ENCODE assay signal across 1 cellular context in genomic region chr3:25664066-25664809, GRCh38.
TF ChIP-seq lines count a peak whose summit lies in the region.

No MANE protein-coding gene starts in this region.

TF ChIP-seq in K562, 482 proteins besides CTCF, POLR2A, EP300 and RAD21 (continued from another document and continues in another):
- TF ChIP-seq, protein P1, sequence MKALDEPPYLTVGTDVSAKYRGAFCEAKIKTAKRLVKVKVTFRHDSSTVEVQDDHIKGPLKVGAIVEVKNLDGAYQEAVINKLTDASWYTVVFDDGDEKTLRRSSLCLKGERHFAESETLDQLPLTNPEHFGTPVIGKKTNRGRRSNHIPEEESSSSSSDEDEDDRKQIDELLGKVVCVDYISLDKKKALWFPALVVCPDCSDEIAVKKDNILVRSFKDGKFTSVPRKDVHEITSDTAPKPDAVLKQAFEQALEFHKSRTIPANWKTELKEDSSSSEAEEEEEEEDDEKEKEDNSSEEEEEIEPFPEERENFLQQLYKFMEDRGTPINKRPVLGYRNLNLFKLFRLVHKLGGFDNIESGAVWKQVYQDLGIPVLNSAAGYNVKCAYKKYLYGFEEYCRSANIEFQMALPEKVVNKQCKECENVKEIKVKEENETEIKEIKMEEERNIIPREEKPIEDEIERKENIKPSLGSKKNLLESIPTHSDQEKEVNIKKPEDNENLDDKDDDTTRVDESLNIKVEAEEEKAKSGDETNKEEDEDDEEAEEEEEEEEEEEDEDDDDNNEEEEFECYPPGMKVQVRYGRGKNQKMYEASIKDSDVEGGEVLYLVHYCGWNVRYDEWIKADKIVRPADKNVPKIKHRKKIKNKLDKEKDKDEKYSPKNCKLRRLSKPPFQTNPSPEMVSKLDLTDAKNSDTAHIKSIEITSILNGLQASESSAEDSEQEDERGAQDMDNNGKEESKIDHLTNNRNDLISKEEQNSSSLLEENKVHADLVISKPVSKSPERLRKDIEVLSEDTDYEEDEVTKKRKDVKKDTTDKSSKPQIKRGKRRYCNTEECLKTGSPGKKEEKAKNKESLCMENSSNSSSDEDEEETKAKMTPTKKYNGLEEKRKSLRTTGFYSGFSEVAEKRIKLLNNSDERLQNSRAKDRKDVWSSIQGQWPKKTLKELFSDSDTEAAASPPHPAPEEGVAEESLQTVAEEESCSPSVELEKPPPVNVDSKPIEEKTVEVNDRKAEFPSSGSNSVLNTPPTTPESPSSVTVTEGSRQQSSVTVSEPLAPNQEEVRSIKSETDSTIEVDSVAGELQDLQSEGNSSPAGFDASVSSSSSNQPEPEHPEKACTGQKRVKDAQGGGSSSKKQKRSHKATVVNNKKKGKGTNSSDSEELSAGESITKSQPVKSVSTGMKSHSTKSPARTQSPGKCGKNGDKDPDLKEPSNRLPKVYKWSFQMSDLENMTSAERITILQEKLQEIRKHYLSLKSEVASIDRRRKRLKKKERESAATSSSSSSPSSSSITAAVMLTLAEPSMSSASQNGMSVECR (CRISPR knock-in tag; IDR thresholded peaks at IDR 0.05) = 0 out of 2 replicates have a peak, but pooled peaks have one; percentile 50
- TF ChIP-seq, protein P2, sequence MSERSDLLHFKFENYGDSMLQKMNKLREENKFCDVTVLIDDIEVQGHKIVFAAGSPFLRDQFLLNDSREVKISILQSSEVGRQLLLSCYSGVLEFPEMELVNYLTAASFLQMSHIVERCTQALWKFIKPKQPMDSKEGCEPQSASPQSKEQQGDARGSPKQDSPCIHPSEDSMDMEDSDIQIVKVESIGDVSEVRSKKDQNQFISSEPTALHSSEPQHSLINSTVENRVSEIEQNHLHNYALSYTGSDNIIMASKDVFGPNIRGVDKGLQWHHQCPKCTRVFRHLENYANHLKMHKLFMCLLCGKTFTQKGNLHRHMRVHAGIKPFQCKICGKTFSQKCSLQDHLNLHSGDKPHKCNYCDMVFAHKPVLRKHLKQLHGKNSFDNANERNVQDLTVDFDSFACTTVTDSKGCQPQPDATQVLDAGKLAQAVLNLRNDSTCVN (CRISPR knock-in tag; IDR thresholded peaks at IDR 0.05) = 0 out of 2 replicates have a peak, but pooled peaks have one; percentile 43
- TF ChIP-seq HDAC1 (IDR thresholded peaks at IDR 0.05) = peak in 1 of 2 experiments; percentile 64; a peak in 1 of 4 replicates
- 0 out of 2 replicates have a peak, but pooled peaks have one; percentile 35 for TF ChIP-seq ZC3H4 (CRISPR knock-in tag; IDR thresholded peaks at IDR 0.05; ENCODE audit: borderline replicate concordance)
- no peak for TF ChIP-seq ZNF318 (IDR thresholded peaks at IDR 0.05; ENCODE audit: borderline replicate concordance in 1 of 2, low read depth in 1 of 2)
- TF ChIP-seq SAFB (IDR thresholded peaks at IDR 0.05; ENCODE audit: borderline replicate concordance, low read depth, low read length) = peak; percentile 39; the same call in 1 of the 2 replicates
- TF ChIP-seq NONO (IDR thresholded peaks at IDR 0.05; ENCODE audit: low read depth in 2 of 2, low read length in 1 of 2) = peak; percentile 33 to 59; a peak in 2 of 4 replicates
- TF ChIP-seq U2AF1 (optimal IDR thresholded peaks at IDR 0.05; ENCODE audit: low read depth, low read length) = peak; percentile 54
- TF ChIP-seq TEAD1 (CRISPR knock-in tag; IDR thresholded peaks at IDR 0.05) = peak in 1 of 2 experiments; percentile 22; a peak in 1 of 4 replicates
- no peak for TF ChIP-seq ETS2 (tag; IDR thresholded peaks at IDR 0.05; ENCODE audit: borderline replicate concordance, poor library complexity, severe bottlenecking)
- TF ChIP-seq CHCHD3 (CRISPR knock-in tag; IDR thresholded peaks at IDR 0.05) = no peak
- peak; percentile 34 for TF ChIP-seq FUS (optimal IDR thresholded peaks at IDR 0.05; ENCODE audit: low read depth, low read length)
- TF ChIP-seq, protein P3, sequence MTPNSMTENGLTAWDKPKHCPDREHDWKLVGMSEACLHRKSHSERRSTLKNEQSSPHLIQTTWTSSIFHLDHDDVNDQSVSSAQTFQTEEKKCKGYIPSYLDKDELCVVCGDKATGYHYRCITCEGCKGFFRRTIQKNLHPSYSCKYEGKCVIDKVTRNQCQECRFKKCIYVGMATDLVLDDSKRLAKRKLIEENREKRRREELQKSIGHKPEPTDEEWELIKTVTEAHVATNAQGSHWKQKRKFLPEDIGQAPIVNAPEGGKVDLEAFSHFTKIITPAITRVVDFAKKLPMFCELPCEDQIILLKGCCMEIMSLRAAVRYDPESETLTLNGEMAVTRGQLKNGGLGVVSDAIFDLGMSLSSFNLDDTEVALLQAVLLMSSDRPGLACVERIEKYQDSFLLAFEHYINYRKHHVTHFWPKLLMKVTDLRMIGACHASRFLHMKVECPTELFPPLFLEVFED (CRISPR knock-in tag; conservative IDR thresholded peaks at IDR 0.05) = no peak
- TF ChIP-seq FOXJ2 (tag; IDR thresholded peaks at IDR 0.05) = no peak
- peak; percentile 11 for TF ChIP-seq RBM25 (IDR thresholded peaks at IDR 0.05; ENCODE audit: low read depth, low read length, severe bottlenecking)
- no peak for TF ChIP-seq HSF4 (CRISPR knock-in tag; IDR thresholded peaks at IDR 0.05; ENCODE audit: borderline replicate concordance)
- TF ChIP-seq POLR2AphosphoS5 (IDR thresholded peaks at IDR 0.05; ENCODE audit: control insufficient read depth, insufficient read depth, low read depth, low read length) = peak; percentile 19; the same call in 1 of the 2 replicates
- TF ChIP-seq USF1 (CRISPR knock-in tag; IDR thresholded peaks at IDR 0.05) = no peak
- TF ChIP-seq, protein P4, sequence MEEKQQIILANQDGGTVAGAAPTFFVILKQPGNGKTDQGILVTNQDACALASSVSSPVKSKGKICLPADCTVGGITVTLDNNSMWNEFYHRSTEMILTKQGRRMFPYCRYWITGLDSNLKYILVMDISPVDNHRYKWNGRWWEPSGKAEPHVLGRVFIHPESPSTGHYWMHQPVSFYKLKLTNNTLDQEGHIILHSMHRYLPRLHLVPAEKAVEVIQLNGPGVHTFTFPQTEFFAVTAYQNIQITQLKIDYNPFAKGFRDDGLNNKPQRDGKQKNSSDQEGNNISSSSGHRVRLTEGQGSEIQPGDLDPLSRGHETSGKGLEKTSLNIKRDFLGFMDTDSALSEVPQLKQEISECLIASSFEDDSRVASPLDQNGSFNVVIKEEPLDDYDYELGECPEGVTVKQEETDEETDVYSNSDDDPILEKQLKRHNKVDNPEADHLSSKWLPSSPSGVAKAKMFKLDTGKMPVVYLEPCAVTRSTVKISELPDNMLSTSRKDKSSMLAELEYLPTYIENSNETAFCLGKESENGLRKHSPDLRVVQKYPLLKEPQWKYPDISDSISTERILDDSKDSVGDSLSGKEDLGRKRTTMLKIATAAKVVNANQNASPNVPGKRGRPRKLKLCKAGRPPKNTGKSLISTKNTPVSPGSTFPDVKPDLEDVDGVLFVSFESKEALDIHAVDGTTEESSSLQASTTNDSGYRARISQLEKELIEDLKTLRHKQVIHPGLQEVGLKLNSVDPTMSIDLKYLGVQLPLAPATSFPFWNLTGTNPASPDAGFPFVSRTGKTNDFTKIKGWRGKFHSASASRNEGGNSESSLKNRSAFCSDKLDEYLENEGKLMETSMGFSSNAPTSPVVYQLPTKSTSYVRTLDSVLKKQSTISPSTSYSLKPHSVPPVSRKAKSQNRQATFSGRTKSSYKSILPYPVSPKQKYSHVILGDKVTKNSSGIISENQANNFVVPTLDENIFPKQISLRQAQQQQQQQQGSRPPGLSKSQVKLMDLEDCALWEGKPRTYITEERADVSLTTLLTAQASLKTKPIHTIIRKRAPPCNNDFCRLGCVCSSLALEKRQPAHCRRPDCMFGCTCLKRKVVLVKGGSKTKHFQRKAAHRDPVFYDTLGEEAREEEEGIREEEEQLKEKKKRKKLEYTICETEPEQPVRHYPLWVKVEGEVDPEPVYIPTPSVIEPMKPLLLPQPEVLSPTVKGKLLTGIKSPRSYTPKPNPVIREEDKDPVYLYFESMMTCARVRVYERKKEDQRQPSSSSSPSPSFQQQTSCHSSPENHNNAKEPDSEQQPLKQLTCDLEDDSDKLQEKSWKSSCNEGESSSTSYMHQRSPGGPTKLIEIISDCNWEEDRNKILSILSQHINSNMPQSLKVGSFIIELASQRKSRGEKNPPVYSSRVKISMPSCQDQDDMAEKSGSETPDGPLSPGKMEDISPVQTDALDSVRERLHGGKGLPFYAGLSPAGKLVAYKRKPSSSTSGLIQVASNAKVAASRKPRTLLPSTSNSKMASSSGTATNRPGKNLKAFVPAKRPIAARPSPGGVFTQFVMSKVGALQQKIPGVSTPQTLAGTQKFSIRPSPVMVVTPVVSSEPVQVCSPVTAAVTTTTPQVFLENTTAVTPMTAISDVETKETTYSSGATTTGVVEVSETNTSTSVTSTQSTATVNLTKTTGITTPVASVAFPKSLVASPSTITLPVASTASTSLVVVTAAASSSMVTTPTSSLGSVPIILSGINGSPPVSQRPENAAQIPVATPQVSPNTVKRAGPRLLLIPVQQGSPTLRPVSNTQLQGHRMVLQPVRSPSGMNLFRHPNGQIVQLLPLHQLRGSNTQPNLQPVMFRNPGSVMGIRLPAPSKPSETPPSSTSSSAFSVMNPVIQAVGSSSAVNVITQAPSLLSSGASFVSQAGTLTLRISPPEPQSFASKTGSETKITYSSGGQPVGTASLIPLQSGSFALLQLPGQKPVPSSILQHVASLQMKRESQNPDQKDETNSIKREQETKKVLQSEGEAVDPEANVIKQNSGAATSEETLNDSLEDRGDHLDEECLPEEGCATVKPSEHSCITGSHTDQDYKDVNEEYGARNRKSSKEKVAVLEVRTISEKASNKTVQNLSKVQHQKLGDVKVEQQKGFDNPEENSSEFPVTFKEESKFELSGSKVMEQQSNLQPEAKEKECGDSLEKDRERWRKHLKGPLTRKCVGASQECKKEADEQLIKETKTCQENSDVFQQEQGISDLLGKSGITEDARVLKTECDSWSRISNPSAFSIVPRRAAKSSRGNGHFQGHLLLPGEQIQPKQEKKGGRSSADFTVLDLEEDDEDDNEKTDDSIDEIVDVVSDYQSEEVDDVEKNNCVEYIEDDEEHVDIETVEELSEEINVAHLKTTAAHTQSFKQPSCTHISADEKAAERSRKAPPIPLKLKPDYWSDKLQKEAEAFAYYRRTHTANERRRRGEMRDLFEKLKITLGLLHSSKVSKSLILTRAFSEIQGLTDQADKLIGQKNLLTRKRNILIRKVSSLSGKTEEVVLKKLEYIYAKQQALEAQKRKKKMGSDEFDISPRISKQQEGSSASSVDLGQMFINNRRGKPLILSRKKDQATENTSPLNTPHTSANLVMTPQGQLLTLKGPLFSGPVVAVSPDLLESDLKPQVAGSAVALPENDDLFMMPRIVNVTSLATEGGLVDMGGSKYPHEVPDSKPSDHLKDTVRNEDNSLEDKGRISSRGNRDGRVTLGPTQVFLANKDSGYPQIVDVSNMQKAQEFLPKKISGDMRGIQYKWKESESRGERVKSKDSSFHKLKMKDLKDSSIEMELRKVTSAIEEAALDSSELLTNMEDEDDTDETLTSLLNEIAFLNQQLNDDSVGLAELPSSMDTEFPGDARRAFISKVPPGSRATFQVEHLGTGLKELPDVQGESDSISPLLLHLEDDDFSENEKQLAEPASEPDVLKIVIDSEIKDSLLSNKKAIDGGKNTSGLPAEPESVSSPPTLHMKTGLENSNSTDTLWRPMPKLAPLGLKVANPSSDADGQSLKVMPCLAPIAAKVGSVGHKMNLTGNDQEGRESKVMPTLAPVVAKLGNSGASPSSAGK (IDR thresholded peaks at IDR 0.05) = peak; percentile 65
- peak in 1 of 3 experiments; percentile 62 for TF ChIP-seq YY1 (IDR thresholded peaks at IDR 0.05; ENCODE audit: borderline replicate concordance in 1 of 3, control insufficient read depth in 1 of 3, extremely low read depth in 1 of 3, insufficient read depth in 3 of 3, insufficient read length in 1 of 3, insufficient replicate concordance in 2 of 3, low read depth in 1 of 3, low read length in 2 of 3)
- TF ChIP-seq MAZ (CRISPR knock-in tag; conservative IDR thresholded peaks at IDR 0.05 in 1 of 2, IDR thresholded peaks at IDR 0.05 in 1 of 2) = peak in 1 of 2 experiments; percentile 13; a peak in 2 of 4 replicates
